Comparison of ENCODE assay signal across 22 cellular contexts in the genomic region with DNA sequence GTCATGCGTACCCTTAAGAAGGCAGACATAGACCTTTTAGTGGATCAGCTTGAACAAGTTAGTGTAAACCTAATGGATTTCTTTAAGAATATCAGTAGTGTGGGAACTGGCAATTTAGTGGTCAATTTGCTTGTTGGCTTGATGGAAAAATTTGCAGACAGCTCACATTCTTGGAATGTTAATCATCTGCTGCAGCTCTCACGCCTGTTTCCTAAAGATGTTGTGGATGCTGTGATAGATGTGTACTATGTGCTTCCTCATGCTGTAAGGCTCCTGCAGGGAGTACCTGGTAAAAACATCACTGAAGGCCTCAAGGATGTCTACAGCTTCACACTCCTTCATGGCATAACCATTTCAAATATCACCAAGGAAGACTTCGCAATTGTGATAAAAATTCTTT.
DNase-seq lines count a peak whose midpoint lies in the region; ATAC-seq, FAIRE-seq and TF ChIP-seq lines count a peak whose summit lies in the region.
"Had no signal": no experiment of that assay in that cellular context is flagged by ENCODE, and none has a peak within 500 bp of the region (broad histone marks: within the 10 kb centered on the region; RNA-seq: fewer than 3 reads in every experiment).

No MANE protein-coding gene starts in this region.

- no peaks in the 10 kb centered on the region for H3K36me3 Mint-ChIP-seq in activated CD8-positive, alpha-beta T cell treated with anti-CD3 and anti-CD28 coated beads for 36 hours (ENCODE audit: low read depth)

- intact Hi-C loops in activated CD8-positive, alpha-beta T cell treated with anti-CD3 and anti-CD28 coated beads for 36 hours (cut with micrococcal nuclease): no loop called here

- POLR2A ChIA-PET in activated CD8-positive, alpha-beta T cell treated with anti-CD3 and anti-CD28 coated beads for 36 hours (lab: Charles Lee): no interaction called here

- FAIRE-seq in bronchial epithelial cell (lab: Jason Lieb, UNC): no peak
- FAIRE-seq: A204.1, GM18507, HepG2 had no signal

- DNase-seq in AG08395 (ENCODE audit: low spot score) (peak; percentile 8), LHCN-M2 (ENCODE audit: low read depth) (peak; percentile 75), bronchial epithelial cell (ENCODE audit: low read depth) (peak; percentile 66), kidney glomerular epithelial cell (lab: John Stamatoyannopoulos, UW) (peak; percentile 6), glomerular visceral epithelial cell (ENCODE audit: extremely low spot score) (no peak)
- no peak for DNase-seq in activated T-cell treated with anti-CD3 and anti-CD28 coated beads, Interleukin-2, amount 50 U/mL, for 1 hour
- DNase-seq in stimulated activated CD4-positive, alpha-beta T cell treated with anti-CD3 and anti-CD28 coated beads, Interleukin-4, amount 100 ng/mL, for 1 hour: no peak
- no peak for DNase-seq in activated CD8-positive, alpha-beta T cell treated with anti-CD3 and anti-CD28 coated beads for 36 hours
- DNase-seq: activated CD4-positive, alpha-beta T cell treated with anti-CD3 and anti-CD28 coated beads, Interleukin-2, amount 10 ng/mL, durations not matched to agents 24 days and 14 days; heart right ventricle; lower lobe of right lung; NCI-H2171 treated with DMSO at 0.1 percent for 48 hours; NCI-H69; right lobe of liver; SHP77; substantia nigra; T-helper 1 cell had no signal

- H3K4me3 ChIP-seq in bronchial epithelial cell (ENCODE audit: low read depth, low read length): no peak overlapping the region
- H3K4me3 ChIP-seq: BLaER1 treated with 17β-estradiol and CSF1 and Interleukin-3, amounts not matched to agents 10 nM and 100 nM; esophagus muscularis mucosa; heart right ventricle; lower lobe of right lung; right lobe of liver had no signal

- ATAC-seq in activated CD8-positive, alpha-beta T cell treated with anti-CD3 and anti-CD28 coated beads for 36 hours: no peak
- ATAC-seq: heart right ventricle, HepG2, lower lobe of right lung, right lobe of liver had no signal

- no peak overlapping the region for H3K4me3 Mint-ChIP-seq in activated CD8-positive, alpha-beta T cell treated with anti-CD3 and anti-CD28 coated beads for 36 hours
- H3K4me3 Mint-ChIP-seq: activated CD4-positive, alpha-beta T cell treated with anti-CD3 and anti-CD28 coated beads, Interleukin-2, amount 10 ng/mL, durations not matched to agents 24 days and 14 days had no signal

- H3K27ac Mint-ChIP-seq in activated CD8-positive, alpha-beta T cell treated with anti-CD3 and anti-CD28 coated beads for 36 hours: no peak overlapping the region
- H3K27ac Mint-ChIP-seq: activated CD4-positive, alpha-beta T cell treated with anti-CD3 and anti-CD28 coated beads, Interleukin-2, amount 10 ng/mL, durations not matched to agents 24 days and 14 days had no signal

- H3K27me3 ChIP-seq in bronchial epithelial cell (ENCODE audit: control insufficient read depth, insufficient read depth, low read length): no peaks in the 10 kb centered on the region
- H3K27me3 ChIP-seq: BLaER1 treated with 17β-estradiol and CSF1 and Interleukin-3, amounts not matched to agents 10 nM and 100 nM; esophagus muscularis mucosa; heart right ventricle; right lobe of liver had no signal

- H3K36me3 ChIP-seq in bronchial epithelial cell (ENCODE audit: control insufficient read depth, insufficient read depth, low read length): no peaks in the 10 kb centered on the region
- H3K36me3 ChIP-seq: BLaER1 treated with 17β-estradiol and CSF1 and Interleukin-3, amounts not matched to agents 10 nM and 100 nM; esophagus muscularis mucosa; heart right ventricle; lower lobe of right lung; right lobe of liver had no signal

- H3K9me3 Mint-ChIP-seq in activated CD8-positive, alpha-beta T cell treated with anti-CD3 and anti-CD28 coated beads for 36 hours: no peaks in the 10 kb centered on the region

- CTCF ChIA-PET in activated CD8-positive, alpha-beta T cell treated with anti-CD3 and anti-CD28 coated beads for 36 hours (lab: Charles Lee): interaction anchor here (1.1 kb wide), 1 partner anchor 23 kb away, joined by 3 read pairs; no protein-coding TSS in a partner anchor

- H3K27me3 Mint-ChIP-seq in activated CD8-positive, alpha-beta T cell treated with anti-CD3 and anti-CD28 coated beads for 36 hours: peaks cover 2% of the 10 kb centered on the region

- no peaks in the 10 kb centered on the region for H3K4me1 Mint-ChIP-seq in activated CD8-positive, alpha-beta T cell treated with anti-CD3 and anti-CD28 coated beads for 36 hours (ENCODE audit: low read depth)

- no peak for TF ChIP-seq CTCF in bronchial epithelial cell (IDR thresholded peaks at IDR 0.05; ENCODE audit: insufficient read depth, low read length, severe bottlenecking)
- no peak for TF ChIP-seq CTCF in activated CD8-positive, alpha-beta T cell treated with anti-CD3 and anti-CD28 coated beads for 36 hours (IDR thresholded peaks at IDR 0.05)

Comparison
In these comparisons a context has a peak if more than half of its experiments do, and no peak if none do; other contexts are left out.
1. DNase-seq: peak in AG08395 (single experiment), LHCN-M2 (single experiment), bronchial epithelial cell (single experiment) and kidney glomerular epithelial cell (single experiment); none in activated T-cell treated with anti-CD3 and anti-CD28 coated beads, Interleukin-2, amount 50 U/mL, for 1 hour (single experiment), stimulated activated CD4-positive, alpha-beta T cell treated with anti-CD3 and anti-CD28 coated beads, Interleukin-4, amount 100 ng/mL, for 1 hour (single experiment), glomerular visceral epithelial cell (single experiment) and activated CD8-positive, alpha-beta T cell treated with anti-CD3 and anti-CD28 coated beads for 36 hours (single experiment).